In the genomic region with DNA sequence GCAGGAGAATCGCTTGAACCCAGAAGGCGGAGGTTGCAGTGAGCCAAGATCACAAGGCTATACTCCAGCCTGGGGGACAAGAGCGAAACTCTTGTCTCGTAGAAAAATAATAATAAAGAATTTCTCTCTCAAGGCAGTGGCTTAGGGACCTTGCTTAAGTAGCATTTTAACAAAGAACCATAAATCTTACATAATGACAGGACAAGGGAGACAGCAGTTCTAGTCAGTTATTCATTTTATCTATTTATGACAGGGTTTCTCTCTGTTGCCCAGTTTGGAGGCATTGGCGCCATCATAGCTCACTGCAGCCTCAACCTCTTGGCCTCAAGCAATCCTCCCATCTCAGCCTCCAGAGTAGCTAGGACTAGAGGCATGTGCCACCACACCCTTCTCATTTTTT, we compare ENCODE assay signal across 32 cellular contexts.
"Had no signal": no experiment of that assay in that cellular context is flagged by ENCODE, and none has a peak within 500 bp of the region (broad histone marks: within the 10 kb centered on the region; RNA-seq: fewer than 3 reads in every experiment).

No MANE protein-coding gene starts in this region.

- H3K27ac Mint-ChIP-seq: activated CD4-positive, alpha-beta memory T cell treated with anti-CD3 and anti-CD28 coated beads for 36 hours; activated CD4-positive, alpha-beta T cell treated with anti-CD3 and anti-CD28 coated beads for 36 hours; activated naive CD4-positive, alpha-beta T cell treated with anti-CD3 and anti-CD28 coated beads, Interleukin-2, amount 10 ng/mL, durations not matched to agents 7 days and 5 days; activated naive CD8-positive, alpha-beta T cell; activated naive CD8-positive, alpha-beta T cell treated with anti-CD3 and anti-CD28 coated beads, Interleukin-2, amount 50 U/mL, for 24 hours; brain; T-helper 1 cell treated with Interleukin-12 subunit alpha and Interleukin-12 subunit beta and Interleukin-4 antibody, amounts not matched to agents 30 μg/mL and 1 μg/mL, for 36 hours; T-helper 2 cell treated with Interferon-gamma antibody and Interleukin-4, amounts not matched to agents 5 μg/mL and 100 μg/mL, for 36 hours had no signal

- H3K9me3 Mint-ChIP-seq: activated CD4-positive, alpha-beta memory T cell treated with anti-CD3 and anti-CD28 coated beads for 36 hours; activated naive CD4-positive, alpha-beta T cell treated with anti-CD3 and anti-CD28 coated beads, Interleukin-2, amount 10 ng/mL, durations not matched to agents 7 days and 5 days; activated naive CD8-positive, alpha-beta T cell treated with anti-CD3 and anti-CD28 coated beads, Interleukin-2, amount 50 U/mL, for 24 hours; brain; T-helper 1 cell treated with Interleukin-12 subunit alpha and Interleukin-12 subunit beta and Interleukin-4 antibody, amounts not matched to agents 30 μg/mL and 1 μg/mL, for 36 hours; T-helper 2 cell treated with Interferon-gamma antibody and Interleukin-4, amounts not matched to agents 5 μg/mL and 100 μg/mL, for 36 hours had no signal

- FAIRE-seq: bronchial epithelial cell, TTC549 had no signal

- DNase-seq: activated CD4-positive, alpha-beta memory T cell treated with anti-CD3 and anti-CD28 coated beads for 36 hours; activated CD4-positive, alpha-beta T cell treated with anti-CD3 and anti-CD28 coated beads for 36 hours; activated CD4-positive, alpha-beta T cell treated with anti-CD3 and anti-CD28 coated beads, Interleukin-2, amount 50 U/mL, for 1 hour; activated CD8-positive, alpha-beta memory T cell treated with anti-CD3 and anti-CD28 coated beads, Interleukin-2, amount 50 U/mL, for 48 hours; activated effector memory CD4-positive, alpha-beta T cell treated with Interleukin-2 at 50 U/mL for 16 hours; activated naive CD4-positive, alpha-beta T cell treated with anti-CD3 and anti-CD28 coated beads, Interleukin-2, amount 10 ng/mL, durations not matched to agents 7 days and 5 days; activated naive CD8-positive, alpha-beta T cell treated with anti-CD3 and anti-CD28 coated beads, Interleukin-2, amount 50 U/mL, for 24 hours; activated T-cell treated with anti-CD3 and anti-CD28 coated beads, Interleukin-2, amount 50 U/mL, for 48 hours; anterior cingulate cortex; central memory CD4-positive, alpha-beta T cell; MG63; NCI-H1048; NCI-H1105 treated with DMSO at 0.1 percent for 48 hours; NCI-H1436; NCI-H1694; NCI-H1930; NCI-H2081 treated with DMSO at 0.1 percent for 48 hours; NCI-H226; NCI-H524 treated with DMSO at 0.1 percent for 48 hours; PC-3; Peyer's patch; RPMI8226; SHP77 treated with DMSO at 0.1 percent for 48 hours; SK-N-SH had no signal

- H3K4me1 ChIP-seq: Peyer's patch, SJSA1 had no signal

- H3K9ac ChIP-seq: SK-N-SH had no signal

- H3K4me3 ChIP-seq: MG63, Peyer's patch, SJSA1 had no signal

- H3K27ac ChIP-seq: SJSA1 had no signal

- H3K27me3 ChIP-seq: MG63, Peyer's patch, SJSA1 had no signal

- H3K4me3 Mint-ChIP-seq: activated CD4-positive, alpha-beta memory T cell treated with anti-CD3 and anti-CD28 coated beads for 36 hours; activated CD4-positive, alpha-beta T cell treated with anti-CD3 and anti-CD28 coated beads for 36 hours; activated naive CD4-positive, alpha-beta T cell treated with anti-CD3 and anti-CD28 coated beads, Interleukin-2, amount 10 ng/mL, durations not matched to agents 7 days and 5 days; activated naive CD8-positive, alpha-beta T cell; activated naive CD8-positive, alpha-beta T cell treated with anti-CD3 and anti-CD28 coated beads, Interleukin-2, amount 50 U/mL, for 24 hours; brain; T-helper 1 cell treated with Interleukin-12 subunit alpha and Interleukin-12 subunit beta and Interleukin-4 antibody, amounts not matched to agents 30 μg/mL and 1 μg/mL, for 36 hours; T-helper 2 cell treated with Interferon-gamma antibody and Interleukin-4, amounts not matched to agents 5 μg/mL and 100 μg/mL, for 36 hours had no signal

- H3K4me2 ChIP-seq: SK-N-SH had no signal

- H3K36me3 Mint-ChIP-seq: activated CD4-positive, alpha-beta memory T cell treated with anti-CD3 and anti-CD28 coated beads for 36 hours; activated naive CD4-positive, alpha-beta T cell treated with anti-CD3 and anti-CD28 coated beads, Interleukin-2, amount 10 ng/mL, durations not matched to agents 7 days and 5 days; activated naive CD8-positive, alpha-beta T cell; brain had no signal

- H3K36me3 ChIP-seq: MG63, Peyer's patch, SJSA1 had no signal

- H3K9me3 ChIP-seq: MG63, Peyer's patch, SJSA1, SK-N-SH had no signal

- ATAC-seq: activated CD4-positive, alpha-beta T cell treated with anti-CD3 and anti-CD28 coated beads for 36 hours; activated CD4-positive, CD25-positive, alpha-beta regulatory T cell treated with anti-CD3 and anti-CD28 coated beads, Interleukin-2, amount 50 U/mL, for 24 hours; activated naive CD8-positive, alpha-beta T cell treated with anti-CD3 and anti-CD28 coated beads, Interleukin-2, amount 50 U/mL, for 24 hours; PC-3 had no signal

- H3K4me1 Mint-ChIP-seq: activated CD4-positive, alpha-beta T cell treated with anti-CD3 and anti-CD28 coated beads for 36 hours; activated naive CD4-positive, alpha-beta T cell treated with anti-CD3 and anti-CD28 coated beads, Interleukin-2, amount 10 ng/mL, durations not matched to agents 7 days and 5 days; activated naive CD8-positive, alpha-beta T cell treated with anti-CD3 and anti-CD28 coated beads, Interleukin-2, amount 50 U/mL, for 24 hours had no signal

- H3K27me3 Mint-ChIP-seq: activated CD4-positive, alpha-beta T cell treated with anti-CD3 and anti-CD28 coated beads for 36 hours; activated naive CD8-positive, alpha-beta T cell; activated naive CD8-positive, alpha-beta T cell treated with anti-CD3 and anti-CD28 coated beads, Interleukin-2, amount 50 U/mL, for 24 hours; brain had no signal
